13 cellular contexts compared by ENCODE assay signal in genomic region chr9:125525846-125526619, GRCh38.
DNase-seq lines count a peak whose midpoint lies in the region; ATAC-seq and TF ChIP-seq lines count a peak whose summit lies in the region.
"Had no signal": no experiment of that assay in that cellular context is flagged by ENCODE, and none has a peak within 500 bp of the region (broad histone marks: within the 10 kb centered on the region; RNA-seq: fewer than 3 reads in every experiment).

No MANE protein-coding gene starts in this region.

- H3K27me3 Mint-ChIP-seq in CD4-positive, alpha-beta memory T cell = no peaks in the 10 kb centered on the region
- H3K27me3 Mint-ChIP-seq: CD4-positive, alpha-beta T cell; progenitor cell of endocrine pancreas; stimulated activated memory B cell treated with anti-CD40 and anti-IgM and Interleukin-4, amounts not matched to agents 10 μg/mL and 1 μg/mL and 100 μg/mL, for 72 hours had no signal

- peak; percentile 42 for ATAC-seq in SK-N-SH treated with all-trans-retinoic acid at 6 μM for 48 hours
- ATAC-seq: stimulated activated memory B cell treated with anti-CD40 and anti-IgM and Interleukin-4, amounts not matched to agents 10 μg/mL and 1 μg/mL and 100 μg/mL, for 72 hours had no signal

- H3K9me3 Mint-ChIP-seq in CD4-positive, alpha-beta memory T cell = no peaks in the 10 kb centered on the region
- H3K9me3 Mint-ChIP-seq: CD4-positive, alpha-beta T cell; stimulated activated memory B cell treated with anti-CD40 and anti-IgM and Interleukin-4, amounts not matched to agents 10 μg/mL and 1 μg/mL and 100 μg/mL, for 72 hours had no signal

- no peak for TF ChIP-seq CTCF in sigmoid colon (IDR thresholded peaks at IDR 0.05)

- H4K20me1 ChIP-seq in GM23248 (ENCODE audit: insufficient read depth) = no peaks in the 10 kb centered on the region

- peak overlapping the region; percentile 64 for H3K27ac ChIP-seq in GM23248
- H3K27ac ChIP-seq in sigmoid colon = peak overlapping the region in 3 of 4 donors; percentile 38 to 65 (median 59)
- H3K27ac ChIP-seq in CD4-positive, alpha-beta memory T cell (ENCODE audit: low read depth, low read length) = no peak overlapping the region

- in situ Hi-C loops in GM23248 (cut with MboI) = no loop called here

- H3K9ac ChIP-seq in GM23248 = peak overlapping the region; percentile 23; the same call in 1 of the 2 replicates

- peaks cover 18% of the 10 kb centered on the region for H3K79me2 ChIP-seq in GM23248 (ENCODE audit: insufficient read depth)

- TF ChIP-seq POLR2A in sigmoid colon (IDR thresholded peaks at IDR 0.05) = no peak

- H3K36me3 ChIP-seq in GM23248 (ENCODE audit: low read depth) (no peaks in the 10 kb centered on the region), sigmoid colon (no peaks in the 10 kb centered on the region)
- H3K36me3 ChIP-seq in CD4-positive, alpha-beta memory T cell (ENCODE audit: insufficient read depth, low read length) = no peaks in the 10 kb centered on the region

- H3K4me2 ChIP-seq in GM23248 (ENCODE audit: unreplicated experiment) = peak overlapping the region; percentile 69

- intact Hi-C loops in sigmoid colon (cut with DNase I) = no loop called here
- intact Hi-C loops in CD4-positive, alpha-beta memory T cell (cut with micrococcal nuclease) = no loop called here

- H3F3A ChIP-seq in GM23248 (ENCODE audit: insufficient read depth) = peaks cover 41% of the 10 kb centered on the region

- H2AFZ ChIP-seq in GM23248 = no peak overlapping the region

- H3K4me1 ChIP-seq in GM23248 (ENCODE audit: insufficient read depth) (peaks cover 47% of the 10 kb centered on the region), sigmoid colon (peaks cover 0 to 96% (median 73%) of the 10 kb centered on the region in 4 donors)
- H3K4me1 ChIP-seq in CD4-positive, alpha-beta memory T cell (ENCODE audit: insufficient read depth, low read length) = peaks cover 39% of the 10 kb centered on the region

- peaks cover 31 to 52% (median 34%) of the 10 kb centered on the region in 4 donors for H3K4me1 Mint-ChIP-seq in CD4-positive, alpha-beta memory T cell

- POLR2A ChIA-PET in CD4-positive, alpha-beta memory T cell (lab: Charles Lee; ENCODE audit: partially characterized antibody) = no interaction called here

- CTCF ChIA-PET in CD4-positive, alpha-beta memory T cell (lab: Charles Lee; ENCODE audit: partially characterized antibody) = no interaction called here

- no peaks in the 10 kb centered on the region for H3K9me2 ChIP-seq in GM23248 (ENCODE audit: insufficient read depth)

- WGBS in GM23248 (ENCODE audit: low coverage in 1 of 2, low lambda C conversion rate in 2 of 2, missing lambda C conversion rate in 2 of 2), 2 experiments = 24 to 34% methylated on average over 6 of the region's 6 CpGs
- 82 to 89% methylated on average over 6 of the region's 6 CpGs for WGBS in sigmoid colon, 2 donors

- no peak overlapping the region for H3K4me3 Mint-ChIP-seq in CD4-positive, alpha-beta memory T cell
- H3K4me3 Mint-ChIP-seq: CD4-positive, alpha-beta T cell; stimulated activated memory B cell treated with anti-CD40 and anti-IgM and Interleukin-4, amounts not matched to agents 10 μg/mL and 1 μg/mL and 100 μg/mL, for 72 hours had no signal

- no peak for TF ChIP-seq EP300 in sigmoid colon (IDR thresholded peaks at IDR 0.05)

- H3K4me3 ChIP-seq in GM23248 (no peak overlapping the region; the same call in 1 of the 2 replicates), sigmoid colon (no peak overlapping the region)
- H3K4me3 ChIP-seq in CD4-positive, alpha-beta memory T cell (ENCODE audit: low read length in 2 of 2) = no peak overlapping the region

- peak; percentile 93 for DNase-seq in GM23248
- peak; percentile 90 for DNase-seq in fibroblast of the conjunctiva (ENCODE audit: low read depth)
- no peak for DNase-seq in sigmoid colon
- DNase-seq in T-helper 2 cell = no peak
- no peak for DNase-seq in CD4-positive, alpha-beta memory T cell
- DNase-seq in activated CD8-positive, alpha-beta memory T cell treated with anti-CD3 and anti-CD28 coated beads for 24 hours = no peak
- DNase-seq: activated CD4-positive, alpha-beta T cell treated with anti-CD3 and anti-CD28 coated beads, Interleukin-2, amount 50 U/mL, for 1 hour; CD4-positive, alpha-beta T cell; GF-D8; stimulated activated CD4-positive, alpha-beta T cell treated with anti-CD3 and anti-CD28 coated beads, Interleukin-2, amount 100 ng/mL, for 48 hours had no signal

- peaks cover 0 to 5% of the 10 kb centered on the region in 2 donors for H3K36me3 Mint-ChIP-seq in CD4-positive, alpha-beta memory T cell

- no peaks in the 10 kb centered on the region for H3K9me3 ChIP-seq in GM23248 (ENCODE audit: low read depth)
- no peaks in the 10 kb centered on the region for H3K9me3 ChIP-seq in sigmoid colon
- no peaks in the 10 kb centered on the region for H3K9me3 ChIP-seq in CD4-positive, alpha-beta memory T cell (ENCODE audit: control insufficient read depth in 1 of 2, low read length in 2 of 2)

- H3K27me3 ChIP-seq in GM23248 (replicated peaks; ENCODE audit: insufficient read depth) (no peaks in the 10 kb centered on the region), sigmoid colon (no peaks in the 10 kb centered on the region)
- H3K27me3 ChIP-seq in CD4-positive, alpha-beta memory T cell (ENCODE audit: insufficient read depth, low read length) = no peaks in the 10 kb centered on the region

- no peak overlapping the region for H3K27ac Mint-ChIP-seq in CD4-positive, alpha-beta memory T cell
- H3K27ac Mint-ChIP-seq: CD4-positive, alpha-beta T cell; progenitor cell of endocrine pancreas; stimulated activated memory B cell treated with anti-CD40 and anti-IgM and Interleukin-4, amounts not matched to agents 10 μg/mL and 1 μg/mL and 100 μg/mL, for 72 hours had no signal

TF ChIP-seq in SK-N-SH treated with all-trans-retinoic acid at 6 μM for 48 hours, 23 proteins besides CTCF, POLR2A, EP300 and RAD21:
- TF ChIP-seq RARB (CRISPR knock-in tag; IDR thresholded peaks at IDR 0.05) (peak; percentile 74; the same call in 1 of the 2 replicates), ZC3H10 (CRISPR knock-in tag; IDR thresholded peaks at IDR 0.05) (peak; percentile 81; the same call in 1 of the 2 replicates), TOX (CRISPR knock-in tag; IDR thresholded peaks at IDR 0.05; ENCODE audit: borderline replicate concordance) (peak; percentile 77), ZFP3 (CRISPR knock-in tag; IDR thresholded peaks at IDR 0.05) (no peak)

Comparison
In these comparisons a context has a peak if more than half of its experiments do, and no peak if none do; other contexts are left out.
1. DNase-seq: peak in GM23248 (single experiment) and fibroblast of the conjunctiva (single experiment); none in sigmoid colon (single experiment), T-helper 2 cell (0 of 5), CD4-positive, alpha-beta memory T cell (0 of 5) and activated CD8-positive, alpha-beta memory T cell treated with anti-CD3 and anti-CD28 coated beads for 24 hours (single experiment).